Comparison of ENCODE assay signal across 15 cellular contexts in the genomic region with DNA sequence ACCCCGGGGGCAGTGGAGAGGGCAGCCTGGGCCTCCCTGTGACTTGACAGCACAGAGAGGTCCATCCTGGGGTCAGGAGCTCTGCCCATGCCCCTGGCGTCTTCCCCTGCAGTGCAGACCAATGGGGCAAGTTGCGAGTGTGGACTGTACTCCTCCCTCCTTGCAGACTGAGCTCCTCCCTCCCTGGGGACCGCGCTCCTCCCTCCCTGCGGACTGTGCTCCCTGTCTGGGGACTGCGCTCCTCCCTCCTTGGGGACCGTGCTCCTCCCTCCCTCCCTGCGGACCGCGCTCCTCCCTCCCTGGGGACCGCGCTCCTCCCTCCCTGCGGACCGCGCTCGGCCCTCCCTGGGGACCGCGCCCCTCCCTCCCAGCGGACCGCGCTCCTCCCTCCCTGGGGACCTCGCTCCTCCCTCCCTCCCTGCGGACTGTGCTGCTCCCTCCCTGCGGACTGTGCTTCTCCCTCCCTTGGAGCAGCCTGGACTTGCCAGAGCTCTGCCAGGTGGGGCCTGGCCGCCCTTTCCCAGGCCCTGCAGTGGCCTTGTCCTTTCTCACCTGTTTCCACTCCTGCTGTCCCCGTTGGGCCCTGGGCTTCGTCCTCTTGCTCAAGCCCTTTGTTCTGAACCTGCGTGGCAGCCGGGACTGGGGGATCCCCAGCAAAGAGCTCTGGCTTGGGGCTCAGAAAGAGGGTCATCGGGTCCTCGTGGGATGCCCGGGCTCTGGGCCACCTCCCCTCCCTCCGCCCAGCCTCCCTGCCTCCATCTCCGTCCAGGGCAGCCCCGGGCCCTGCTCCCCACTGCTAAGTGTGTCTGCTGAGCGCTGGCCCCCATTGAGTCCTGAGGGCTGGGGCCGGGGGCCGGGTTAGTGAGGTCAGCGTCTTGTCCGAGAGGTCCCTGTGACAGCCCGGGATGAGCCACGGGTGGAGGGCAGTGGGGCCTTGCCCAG. TPM values are rescaled to one million over a fixed set of nuclear protein-coding genes. Genes with fewer than 3 reads are reported as not detected.
DNase-seq lines count a peak whose midpoint lies in the region; ATAC-seq, FAIRE-seq and TF ChIP-seq lines count a peak whose summit lies in the region.
"Had no signal": no experiment of that assay in that cellular context is flagged by ENCODE, and none has a peak within 500 bp of the region (broad histone marks: within the 10 kb centered on the region; RNA-seq: fewer than 3 reads in every experiment).

No MANE protein-coding gene starts in this region.

- POLR2A ChIA-PET in A673 (lab: Charles Lee; ENCODE audit: low non-redundant PET) (interaction anchor here (1.0 kb wide), 1 partner anchor 125 kb away, joined by 3 read pairs; a partner anchor contains a TSS), HEK293 (lab: Yijun Ruan, JAX) (no interaction called here)

- no peaks in the 10 kb centered on the region for H3K9me3 Mint-ChIP-seq in CD14-positive monocyte
- H3K9me3 Mint-ChIP-seq: immature natural killer cell had no signal

- no peak overlapping the region for H3K9ac ChIP-seq in kidney (ENCODE audit: low read length in 2 of 2)
- H3K9ac ChIP-seq: parathyroid adenoma had no signal

- DNase-seq in A673 (ENCODE audit: low spot score) (peak; percentile 42), kidney (peak; percentile 72), CD14-positive monocyte (ENCODE audit: low spot score) (no peak), GM19240 (ENCODE audit: insufficient read length, low spot score) (no peak), AG08396 (ENCODE audit: low spot score) (no peak)
- DNase-seq: AML-193, DMS79 treated with DMSO at 0.1 percent for 48 hours, immature natural killer cell, mucosa of descending colon, NCI-H2029 had no signal

- H3K36me3 ChIP-seq in A673 (ENCODE audit: insufficient read depth, low read length, poor library complexity, severe bottlenecking) (peaks cover 6% of the 10 kb centered on the region), HEK293 (ENCODE audit: control insufficient read depth in 2 of 2, insufficient read depth in 1 of 2, low read length in 2 of 2) (peaks cover 0 to 59% of the 10 kb centered on the region in 2 experiments; a peak in 2 of 3 replicates), kidney (ENCODE audit: control insufficient read depth in 1 of 2, insufficient read depth in 2 of 2, low read length in 2 of 2) (peaks cover 12 to 19% of the 10 kb centered on the region in 2 donors)

- TF ChIP-seq CTCF in A673 (conservative IDR thresholded peaks at IDR 0.05; ENCODE audit: low read depth, low read length) (no peak), HEK293 (tag by site-specific recombination; IDR thresholded peaks at IDR 0.05) (no peak), kidney (IDR thresholded peaks at IDR 0.05; ENCODE audit: borderline replicate concordance, extremely low read depth, insufficient read depth) (no peak), CD14-positive monocyte (IDR thresholded peaks at IDR 0.05) (no peak)

- H3K27me3 ChIP-seq in A673 (replicated peaks; ENCODE audit: insufficient read depth, low read depth, low read length, poor library complexity): no peaks in the 10 kb centered on the region

- no peak overlapping the region for H3K27ac Mint-ChIP-seq in CD14-positive monocyte
- H3K27ac Mint-ChIP-seq: immature natural killer cell had no signal

- no TSS peak for BruUV-seq in A673 (replicated peaks; lab: Mats Ljungman, UMichigan)

- H3K4me3 ChIP-seq in A673 (ENCODE audit: low read depth, low read length, poor library complexity, severe bottlenecking): no peak overlapping the region
- H3K4me3 ChIP-seq in HEK293 (ENCODE audit: low read depth, low read length): no peak overlapping the region
- H3K4me3 ChIP-seq in kidney (ENCODE audit: low read length in 2 of 2): no peak overlapping the region
- H3K4me3 ChIP-seq: mucosa of descending colon had no signal

- no peak for FAIRE-seq in kidney (lab: Jason Lieb, UNC)
- FAIRE-seq: endometrium had no signal

- peaks cover 6% of the 10 kb centered on the region for H3K4me1 Mint-ChIP-seq in CD14-positive monocyte
- H3K4me1 Mint-ChIP-seq: immature natural killer cell had no signal

- H3K27ac ChIP-seq in A673 (ENCODE audit: low read depth, low read length, poor library complexity, severe bottlenecking) (no peak overlapping the region), HEK293 (ENCODE audit: extremely low read depth, low read depth, low read length) (no peak overlapping the region), angular gyrus (ENCODE audit: low read depth, low read length) (peak overlapping the region; percentile 66), kidney (ENCODE audit: low read depth in 2 of 2, low read length in 2 of 2) (no peak overlapping the region)
- H3K27ac ChIP-seq: parathyroid adenoma had no signal

- no peak for ATAC-seq in GM18498 (IDR thresholded peaks at IDR 0.05; ENCODE audit: unreplicated experiment)
- ATAC-seq: mucosa of descending colon had no signal

- intact Hi-C loops in A673 (cut with micrococcal nuclease; ENCODE audit: unreplicated experiment): no loop called here
- intact Hi-C loops in kidney (cut with DNase I): no loop called here
- intact Hi-C loops in CD14-positive monocyte (cut with micrococcal nuclease): no loop called here

- H3K27me3 Mint-ChIP-seq in CD14-positive monocyte (ENCODE audit: low read depth in 3 of 3): peaks cover 0 to 3% (median 0%) of the 10 kb centered on the region in 3 donors

- no peaks in the 10 kb centered on the region for H3K9me3 ChIP-seq in A673 (ENCODE audit: low read depth, low read length, poor library complexity, severe bottlenecking)
- H3K9me3 ChIP-seq in HEK293 (ENCODE audit: control insufficient read depth, insufficient read depth, low read depth, low read length): no peaks in the 10 kb centered on the region
- no peaks in the 10 kb centered on the region for H3K9me3 ChIP-seq in kidney (ENCODE audit: control insufficient read depth in 1 of 2, low read length in 2 of 2)
- H3K9me3 ChIP-seq: mucosa of descending colon had no signal

- peaks cover 36 to 47% of the 10 kb centered on the region in 2 donors for H3K36me3 Mint-ChIP-seq in CD14-positive monocyte

- H3K4me3 Mint-ChIP-seq in CD14-positive monocyte: no peak overlapping the region
- H3K4me3 Mint-ChIP-seq: immature natural killer cell had no signal

- CTCF ChIA-PET in A673 (lab: Charles Lee): no interaction called here
- CTCF ChIA-PET in HEK293 (lab: Yijun Ruan, JAX): interaction anchor here (1.0 kb wide), 1 partner anchor 115 kb away, joined by 3 read pairs; no protein-coding TSS in a partner anchor

- H3K4me1 ChIP-seq in A673 (ENCODE audit: insufficient read depth, low read length, poor library complexity, severe bottlenecking) (peaks cover 24% of the 10 kb centered on the region), HEK293 (ENCODE audit: control insufficient read depth, insufficient read depth, low read length) (no peaks in the 10 kb centered on the region), kidney (ENCODE audit: control insufficient read depth in 1 of 2, insufficient read depth in 1 of 2, low read depth in 1 of 2, low read length in 2 of 2) (no peaks in the 10 kb centered on the region)
- H3K4me1 ChIP-seq: parathyroid adenoma had no signal

TF ChIP-seq in HEK293, 187 proteins besides CTCF, POLR2A, EP300 and RAD21 (continues in another document):
- TF ChIP-seq ZNF473 (tag by site-specific recombination; IDR thresholded peaks at IDR 0.05) (no peak), KLF1 (tag by site-specific recombination; IDR thresholded peaks at IDR 0.05) (peak; percentile 95), ZNF529 (tag by site-specific recombination; IDR thresholded peaks at IDR 0.05; ENCODE audit: insufficient replicate concordance) (no peak), KLF16 (tag by site-specific recombination; IDR thresholded peaks at IDR 0.05) (no peak), ZNF366 (tag by site-specific recombination; conservative IDR thresholded peaks at IDR 0.05) (peak; percentile 65), ZNF202 (tag by site-specific recombination; IDR thresholded peaks at IDR 0.05; ENCODE audit: borderline replicate concordance) (no peak), ZNF596 (tag by site-specific recombination; IDR thresholded peaks at IDR 0.05) (0 out of 2 replicates have a peak, but pooled peaks have one; percentile 25)
- TF ChIP-seq, protein P1, sequence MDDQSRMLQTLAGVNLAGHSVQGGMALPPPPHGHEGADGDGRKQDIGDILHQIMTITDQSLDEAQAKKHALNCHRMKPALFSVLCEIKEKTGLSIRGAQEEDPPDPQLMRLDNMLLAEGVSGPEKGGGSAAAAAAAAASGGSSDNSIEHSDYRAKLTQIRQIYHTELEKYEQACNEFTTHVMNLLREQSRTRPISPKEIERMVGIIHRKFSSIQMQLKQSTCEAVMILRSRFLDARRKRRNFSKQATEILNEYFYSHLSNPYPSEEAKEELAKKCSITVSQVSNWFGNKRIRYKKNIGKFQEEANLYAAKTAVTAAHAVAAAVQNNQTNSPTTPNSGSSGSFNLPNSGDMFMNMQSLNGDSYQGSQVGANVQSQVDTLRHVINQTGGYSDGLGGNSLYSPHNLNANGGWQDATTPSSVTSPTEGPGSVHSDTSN (CRISPR knock-in tag; IDR thresholded peaks at IDR 0.05): no peak
- TF ChIP-seq, protein P2, sequence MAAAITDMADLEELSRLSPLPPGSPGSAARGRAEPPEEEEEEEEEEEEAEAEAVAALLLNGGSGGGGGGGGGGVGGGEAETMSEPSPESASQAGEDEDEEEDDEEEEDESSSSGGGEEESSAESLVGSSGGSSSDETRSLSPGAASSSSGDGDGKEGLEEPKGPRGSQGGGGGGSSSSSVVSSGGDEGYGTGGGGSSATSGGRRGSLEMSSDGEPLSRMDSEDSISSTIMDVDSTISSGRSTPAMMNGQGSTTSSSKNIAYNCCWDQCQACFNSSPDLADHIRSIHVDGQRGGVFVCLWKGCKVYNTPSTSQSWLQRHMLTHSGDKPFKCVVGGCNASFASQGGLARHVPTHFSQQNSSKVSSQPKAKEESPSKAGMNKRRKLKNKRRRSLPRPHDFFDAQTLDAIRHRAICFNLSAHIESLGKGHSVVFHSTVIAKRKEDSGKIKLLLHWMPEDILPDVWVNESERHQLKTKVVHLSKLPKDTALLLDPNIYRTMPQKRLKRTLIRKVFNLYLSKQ (tag by site-specific recombination; IDR thresholded peaks at IDR 0.05; ENCODE audit: borderline replicate concordance): no peak

RNA-seq across cellular contexts. Expression of a gene that starts 6.8 kb away (rescaled TPM):
- 18.8 and 28.5 TPM in 2 replicates for total RNA-seq in A673 (2021)
- total RNA-seq in kidney: 16.3 TPM
- polyA plus RNA-seq in kidney (ENCODE audit: insufficient read depth, low read depth, low replicate concordance): 209 TPM
- polyA plus RNA-seq in CD14-positive monocyte: under 1 TPM; 0.95 to 0.96 TPM

RNA-seq across cellular contexts. Expression of a gene that starts 10.8 kb away (rescaled TPM):
- total RNA-seq in A673 (2021): 101 and 111 TPM in 2 replicates
- 85.5 TPM for total RNA-seq in kidney
- polyA plus RNA-seq in kidney (ENCODE audit: insufficient read depth, low read depth, low replicate concordance): 265 TPM
- 100 to 1,000 TPM; 211 to 232 TPM for polyA plus RNA-seq in CD14-positive monocyte

RNA-seq across cellular contexts. Expression of a gene that starts 12.9 kb away (rescaled TPM):
- 222 and 229 TPM in 2 replicates for total RNA-seq in A673 (2021)
- total RNA-seq in kidney: 98.5 TPM
- 47.7 TPM for polyA plus RNA-seq in kidney (ENCODE audit: insufficient read depth, low read depth, low replicate concordance)
- polyA plus RNA-seq in CD14-positive monocyte: 1 to 10 TPM; 3.3 to 4.2 TPM

RNA-seq across cellular contexts. Expression of a gene that starts 43.7 kb away (rescaled TPM):
- total RNA-seq in A673 (2021) (1,685 and 1,696 TPM in 2 replicates), kidney (893 TPM)
- polyA plus RNA-seq in kidney (ENCODE audit: insufficient read depth, low read depth, low replicate concordance) (1,823 TPM), CD14-positive monocyte (1,000 to 10,000 TPM; 1,318 to 1,526 TPM)

RNA-seq across cellular contexts. Expression of a gene that starts 55.4 kb away (rescaled TPM):
- total RNA-seq in A673 (2021): 1.3 and 1.9 TPM in 2 replicates
- 0.25 TPM for total RNA-seq in kidney
- polyA plus RNA-seq in kidney (ENCODE audit: insufficient read depth, low read depth, low replicate concordance): not detected
- not detected for polyA plus RNA-seq in CD14-positive monocyte

Comparison
In these comparisons a context has a peak if more than half of its experiments do, and no peak if none do; other contexts are left out.
1. DNase-seq: peak in A673 (single experiment) and kidney (single experiment); none in CD14-positive monocyte (single experiment), GM19240 (single experiment) and AG08396 (single experiment).